8 cellular contexts compared by ENCODE assay signal in genomic region chr17:36601303-36602029, GRCh38. TPM values are rescaled to one million over a fixed set of nuclear protein-coding genes. Genes with fewer than 3 reads are reported as not detected.
A peak's percentile ranks its signal among the peaks of the same experiment; 100 is the strongest.
DNase-seq lines count a peak whose midpoint lies in the region; ATAC-seq, FAIRE-seq and TF ChIP-seq lines count a peak whose summit lies in the region.

A gene with protein sequence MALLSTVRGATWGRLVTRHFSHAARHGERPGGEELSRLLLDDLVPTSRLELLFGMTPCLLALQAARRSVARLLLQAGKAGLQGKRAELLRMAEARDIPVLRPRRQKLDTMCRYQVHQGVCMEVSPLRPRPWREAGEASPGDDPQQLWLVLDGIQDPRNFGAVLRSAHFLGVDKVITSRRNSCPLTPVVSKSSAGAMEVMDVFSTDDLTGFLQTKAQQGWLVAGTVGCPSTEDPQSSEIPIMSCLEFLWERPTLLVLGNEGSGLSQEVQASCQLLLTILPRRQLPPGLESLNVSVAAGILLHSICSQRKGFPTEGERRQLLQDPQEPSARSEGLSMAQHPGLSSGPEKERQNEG (plus strand): TSS chr17:36601583. CDS start chr17:36601811, 228 bp downstream.

- peaks cover 39% of the 10 kb centered on the region for H3K79me2 ChIP-seq in PC-3 (ENCODE audit: low read length)

- H3K56ac ChIP-seq in IMR-90 (ENCODE audit: extremely low read depth, insufficient read depth, low read length), result peak within 1 kb of the TSS; percentile 59

- WGBS in IMR-90 (ENCODE audit: extremely low coverage in 2 of 2, insufficient read length in 1 of 2), 2 experiments, result 1% methylated on average over 24 of the region's 60 CpGs; no CpG with 5 or more reads in 1 of the 2 experiments
- 0 to 1% methylated on average over 57 to 60 of the region's 60 CpGs for WGBS in esophagus, 2 donors

- H4K20me1 ChIP-seq in IMR-90 (ENCODE audit: insufficient read depth, low read length), result peaks cover 14% of the 10 kb centered on the region
- no peaks in the 10 kb centered on the region for H4K20me1 ChIP-seq in PC-3 (ENCODE audit: low read length)

- H4K5ac ChIP-seq in IMR-90 (ENCODE audit: low read depth, low read length), result peak within 1 kb of the TSS; percentile 77

- H2BK20ac ChIP-seq in IMR-90 (ENCODE audit: low read depth, low read length), result no peak within 1 kb of the TSS

- TF ChIP-seq CTCF in D721Med (IDR thresholded peaks at IDR 0.05; ENCODE audit: insufficient read depth, missing control alignments) (peak; percentile 35), IMR-90 (conservative IDR thresholded peaks at IDR 0.05; ENCODE audit: low read depth, low read length) (peak; percentile 23; the same call in 1 of the 2 replicates), PC-3 (conservative IDR thresholded peaks at IDR 0.05; ENCODE audit: low read depth, low read length) (no peak)

- H2AFZ ChIP-seq in IMR-90 (replicated peaks; ENCODE audit: low read length, poor library complexity) (peak within 1 kb of the TSS; percentile 98), PC-3 (ENCODE audit: low read length) (peak within 1 kb of the TSS; percentile 78)

- peak; percentile 81 for TF ChIP-seq POLR2A in IMR-90 (IDR thresholded peaks at IDR 0.05; ENCODE audit: low read depth, low read length)

- H3K4ac ChIP-seq in IMR-90 (ENCODE audit: low read depth, low read length), result peak within 1 kb of the TSS; percentile 86

- peak within 1 kb of the TSS; percentile 15; the same call in 1 of the 3 replicates for H2BK15ac ChIP-seq in IMR-90 (ENCODE audit: low read depth, low read length)

- CTCF ChIA-PET in IMR-90 (lab: Yijun Ruan, JAX), result interaction anchor here (1.3 to 1.5 kb wide), 2 partner anchors 10 to 772 kb away, joined by 4 to 6 read pairs; no protein-coding TSS in a partner anchor
- CTCF ChIA-PET in PC-3 (lab: Charles Lee), result no interaction called here

- H3K18ac ChIP-seq in IMR-90 (ENCODE audit: low read depth, low read length), result peak within 1 kb of the TSS; percentile 31

- H3K4me2 ChIP-seq in IMR-90 (ENCODE audit: low read depth, low read length), result peak within 1 kb of the TSS; percentile 88
- peak within 1 kb of the TSS; percentile 99 for H3K4me2 ChIP-seq in PC-3 (ENCODE audit: low read length)

- no peaks in the 10 kb centered on the region for H3K27me3 ChIP-seq in IMR-90 (ENCODE audit: control insufficient read depth, insufficient read depth, low read length)
- no peaks in the 10 kb centered on the region for H3K27me3 ChIP-seq in PC-3 (ENCODE audit: low read length)
- H3K27me3 ChIP-seq in esophagus (ENCODE audit: control insufficient read depth in 1 of 2, insufficient read depth in 2 of 2, low read length in 2 of 2), result no peaks in the 10 kb centered on the region
- no peaks in the 10 kb centered on the region for H3K27me3 ChIP-seq in muscle layer of colon (ENCODE audit: control insufficient read depth in 1 of 2, insufficient read depth in 2 of 2, low read length in 2 of 2)

- BruUV-seq in IMR-90 (replicated peaks; lab: Mats Ljungman, UMichigan) (no TSS peak), PC-3 (replicated peaks; lab: Mats Ljungman, UMichigan) (TSS peak; percentile 47)

- no peaks in the 10 kb centered on the region for H3F3A ChIP-seq in PC-3 (ENCODE audit: low read length, unreplicated experiment)

- H2BK5ac ChIP-seq in IMR-90 (ENCODE audit: low read depth, low read length, poor library complexity, severe bottlenecking), result peak within 1 kb of the TSS; percentile 60

- DNase-seq in D721Med (ENCODE audit: insufficient read length, low spot score) (peak; percentile 74), IMR-90 (peak; percentile 89), PC-3 (peak; percentile 87)
- peak; percentile 91 for DNase-seq in activated T-cell treated with anti-CD3 and anti-CD28 coated beads, Interleukin-2, amount 50 U/mL, for 1 hour
- peak; percentile 96 for DNase-seq in stimulated activated CD8-positive, alpha-beta memory T cell treated with anti-CD3 and anti-CD28 coated beads, Interleukin-4, amount 100 ng/mL, for 48 hours

- H3K4me1 ChIP-seq in IMR-90 (ENCODE audit: control insufficient read depth, insufficient read depth, low read length), result peaks cover 6% of the 10 kb centered on the region
- peaks cover 6% of the 10 kb centered on the region for H3K4me1 ChIP-seq in PC-3 (ENCODE audit: insufficient read depth, low read length)
- H3K4me1 ChIP-seq in esophagus (ENCODE audit: control insufficient read depth in 2 of 2, insufficient read depth in 2 of 2, low read length in 1 of 2), result peaks cover 0 to 3% of the 10 kb centered on the region in 2 donors
- H3K4me1 ChIP-seq in muscle layer of colon (ENCODE audit: insufficient read depth, low read length), result peaks cover 15% of the 10 kb centered on the region

- intact Hi-C loops in IMR-90 (cut with micrococcal nuclease) (loop anchor here (2.0 to 5.0 kb wide), 3 partner anchors 619 to 891 kb away; no protein-coding TSS in a partner anchor), PC-3 (cut with micrococcal nuclease) (no loop called here)

- H3K79me1 ChIP-seq in IMR-90 (ENCODE audit: low read depth in 1 of 2, low read length in 2 of 2), result peaks cover 27 to 59% of the 10 kb centered on the region in 2 experiments; a peak in 3 of 4 replicates

- peak within 1 kb of the TSS; percentile 91 for H3K14ac ChIP-seq in IMR-90 (replicated peaks; ENCODE audit: low read depth, low read length)

- H4K91ac ChIP-seq in IMR-90 (ENCODE audit: insufficient read depth, low read depth, low read length), result peak within 1 kb of the TSS; percentile 51

- peak within 1 kb of the TSS; percentile 84 for H2AK5ac ChIP-seq in IMR-90 (ENCODE audit: low read depth, low read length)

- TF ChIP-seq RAD21 in IMR-90 (IDR thresholded peaks at IDR 0.05; ENCODE audit: low read length), result no peak

- FAIRE-seq in D721Med (lab: Jason Lieb, UNC), result no peak

- peak within 1 kb of the TSS; percentile 66 for H3K23ac ChIP-seq in IMR-90 (ENCODE audit: low read depth, low read length)

- peaks cover 14% of the 10 kb centered on the region; the same call in 1 of the 2 replicates for H3K9me1 ChIP-seq in IMR-90 (ENCODE audit: insufficient read depth, low read length)

- peak within 1 kb of the TSS; percentile 79 for H3K4me3 ChIP-seq in IMR-90 (ENCODE audit: insufficient read depth, low read depth, low read length)
- H3K4me3 ChIP-seq in PC-3 (ENCODE audit: low read length), result peak within 1 kb of the TSS; percentile 80
- peak within 1 kb of the TSS; percentile 73 to 93 for H3K4me3 ChIP-seq in esophagus (ENCODE audit: low read depth in 1 of 2, low read length in 2 of 2)
- peak within 1 kb of the TSS; percentile 80 to 94 for H3K4me3 ChIP-seq in muscle layer of colon (ENCODE audit: low read depth in 1 of 2, low read length in 2 of 2)

- ATAC-seq in GM21423 (IDR thresholded peaks at IDR 0.05; ENCODE audit: unreplicated experiment) (peak; percentile 74), IMR-90 (ENCODE audit: low read depth) (peak; percentile 93), PC-3 (peak; percentile 87)

- peak within 1 kb of the TSS; percentile 63 for H2AK9ac ChIP-seq in IMR-90 (replicated peaks; ENCODE audit: low read depth, low read length, poor library complexity)

- H3K36me3 ChIP-seq in IMR-90 (ENCODE audit: control insufficient read depth, insufficient read depth, low read length), result no peaks in the 10 kb centered on the region; the same call in 1 of the 2 replicates
- no peaks in the 10 kb centered on the region for H3K36me3 ChIP-seq in PC-3 (ENCODE audit: low read depth, low read length)
- H3K36me3 ChIP-seq in esophagus (ENCODE audit: control insufficient read depth in 2 of 2, insufficient read depth in 2 of 2, low read length in 1 of 2), result peaks cover 0 to 1% of the 10 kb centered on the region in 2 donors
- no peaks in the 10 kb centered on the region for H3K36me3 ChIP-seq in muscle layer of colon (ENCODE audit: insufficient read depth, low read length)

- POLR2A ChIA-PET in IMR-90 (lab: Charles Lee; ENCODE audit: unreplicated experiment) (interaction anchor here (0.6 kb wide), 2 partner anchors 57 to 749 kb away, joined by 4 to 5 read pairs; partner anchors contain the start of gene GGNBP2), PC-3 (lab: Charles Lee; ENCODE audit: unreplicated experiment) (interaction anchor here (0.6 to 0.7 kb wide), 2 partner anchors 17 to 579 kb away, joined by 3 to 4 read pairs; no protein-coding TSS in a partner anchor)

- dilution Hi-C loops in IMR-90 (cut with HindIII; ENCODE audit: low sequenced_read_pairs, unreplicated experiment), result no loop called here

- H3K9ac ChIP-seq in IMR-90 (ENCODE audit: low read depth, low read length), result peak within 1 kb of the TSS; percentile 79
- peak within 1 kb of the TSS; percentile 98 for H3K9ac ChIP-seq in PC-3 (ENCODE audit: low read length)
- H3K9ac ChIP-seq in muscle layer of colon (ENCODE audit: low read length), result peak within 1 kb of the TSS; percentile 84

- H3K27ac ChIP-seq in IMR-90 (ENCODE audit: insufficient read depth, low read length) (peak within 1 kb of the TSS; percentile 74), PC-3 (ENCODE audit: low read length) (peak within 1 kb of the TSS; percentile 68), esophagus (ENCODE audit: low read depth in 2 of 2, low read length in 1 of 2) (peak within 1 kb of the TSS; percentile 81 to 91), muscle layer of colon (ENCODE audit: low read depth, low read length) (peak within 1 kb of the TSS; percentile 71)

- peak within 1 kb of the TSS; percentile 20; the same call in 1 of the 2 replicates for H2BK120ac ChIP-seq in IMR-90 (ENCODE audit: low read depth, low read length)

- no peaks in the 10 kb centered on the region for H3K9me2 ChIP-seq in PC-3 (replicated peaks; ENCODE audit: low read length)

- in situ Hi-C loops in IMR-90 (cut with MboI; ENCODE audit: low sequenced_read_pairs), result loop anchor here (10.0 kb wide), 1 partner anchor 773 kb away; the partner anchor contains the start of gene C17orf78

- H3K9me3 ChIP-seq in IMR-90 (ENCODE audit: control insufficient read depth, insufficient read depth, low read length) (no peaks in the 10 kb centered on the region), PC-3 (ENCODE audit: low read length) (no peaks in the 10 kb centered on the region), esophagus (ENCODE audit: control insufficient read depth in 2 of 2, insufficient read depth in 1 of 2, low read depth in 1 of 2, low read length in 1 of 2) (no peaks in the 10 kb centered on the region), muscle layer of colon (ENCODE audit: low read length) (no peaks in the 10 kb centered on the region)

- H4K8ac ChIP-seq in IMR-90 (ENCODE audit: low read depth in 2 of 2, low read length in 2 of 2), result peak within 1 kb of the TSS; percentile 93 to 98

TF ChIP-seq in IMR-90, 13 proteins besides CTCF, POLR2A, EP300 and RAD21 (continues in another document):
- TF ChIP-seq, protein P1, sequence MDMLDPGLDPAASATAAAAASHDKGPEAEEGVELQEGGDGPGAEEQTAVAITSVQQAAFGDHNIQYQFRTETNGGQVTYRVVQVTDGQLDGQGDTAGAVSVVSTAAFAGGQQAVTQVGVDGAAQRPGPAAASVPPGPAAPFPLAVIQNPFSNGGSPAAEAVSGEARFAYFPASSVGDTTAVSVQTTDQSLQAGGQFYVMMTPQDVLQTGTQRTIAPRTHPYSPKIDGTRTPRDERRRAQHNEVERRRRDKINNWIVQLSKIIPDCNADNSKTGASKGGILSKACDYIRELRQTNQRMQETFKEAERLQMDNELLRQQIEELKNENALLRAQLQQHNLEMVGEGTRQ (IDR thresholded peaks at IDR 0.05; ENCODE audit: low read depth, low read length), result peak; percentile 84

RNA-seq across cellular contexts. Expression of the gene that starts here (rescaled TPM):
- total RNA-seq in IMR-90 (2012; rRNA removed) (2.2 TPM in 2 replicates), PC-3 (2014; rRNA removed) (8.8 and 9.2 TPM in 2 replicates)
- polyA plus RNA-seq in IMR-90 (2012; rRNA removed) (4.3 and 5.3 TPM in 2 replicates), esophagus (1 to 10 TPM; 4.6 to 6.1 TPM)
- polyA plus RNA-seq in IMR-90 (2012; cell fraction: cytosol; rRNA removed), result 3.0 and 5.1 TPM in 2 replicates
- polyA plus RNA-seq in IMR-90 (2012; cell fraction: nucleus; rRNA removed; ENCODE audit: low replicate concordance), result 3.7 and 8.0 TPM in 2 replicates

Comparison
In these comparisons a context has a peak if more than half of its experiments do, and no peak if none do; other contexts are left out.
1. Peak in every context shown above with its lines: DNase-seq, ATAC-seq, H3K4me3 ChIP-seq and H3K27ac ChIP-seq.